Comparison of ENCODE assay signal across 15 cellular contexts in genomic region chr13:24152292-24153214, GRCh38.
"Had no signal": no experiment of that assay in that cellular context is flagged by ENCODE, and none has a peak within 500 bp of the region (broad histone marks: within the 10 kb centered on the region; RNA-seq: fewer than 3 reads in every experiment).

No MANE protein-coding gene starts in this region.

- H3K27me3 ChIP-seq: brain microvascular endothelial cell, esophagus muscularis mucosa, tibial artery had no signal

- H3K36me3 ChIP-seq: brain microvascular endothelial cell, esophagus muscularis mucosa, lower lobe of right lung, tibial artery had no signal

- H3K27ac ChIP-seq: brain microvascular endothelial cell, esophagus muscularis mucosa, lower lobe of right lung, tibial artery had no signal

- H3K9me3 Mint-ChIP-seq: activated CD4-positive, alpha-beta T cell treated with anti-CD3 and anti-CD28 coated beads, Interleukin-2, amount 10 ng/mL, durations not matched to agents 24 days and 14 days; naive thymus-derived CD8-positive, alpha-beta T cell; stimulated activated naive CD8-positive, alpha-beta T cell treated with anti-CD3 and anti-CD28 coated beads, Interleukin-15, Interleukin-2, amounts not matched to agents 100 ng/mL and 50 ng/mL, for 24 hours; WTC11 had no signal

- H3K4me3 ChIP-seq: esophagus muscularis mucosa, lower lobe of right lung, tibial artery had no signal

- H3K27ac Mint-ChIP-seq: activated CD4-positive, alpha-beta T cell treated with anti-CD3 and anti-CD28 coated beads, Interleukin-2, amount 10 ng/mL, durations not matched to agents 24 days and 14 days; stimulated activated naive CD8-positive, alpha-beta T cell treated with anti-CD3 and anti-CD28 coated beads, Interleukin-15, Interleukin-2, amounts not matched to agents 100 ng/mL and 50 ng/mL, for 24 hours; WTC11 had no signal

- H3K36me3 Mint-ChIP-seq: naive thymus-derived CD8-positive, alpha-beta T cell; WTC11 had no signal

- H3K4me3 Mint-ChIP-seq: activated CD4-positive, alpha-beta T cell treated with anti-CD3 and anti-CD28 coated beads, Interleukin-2, amount 10 ng/mL, durations not matched to agents 24 days and 14 days; stimulated activated naive CD8-positive, alpha-beta T cell treated with anti-CD3 and anti-CD28 coated beads, Interleukin-15, Interleukin-2, amounts not matched to agents 100 ng/mL and 50 ng/mL, for 24 hours; WTC11 had no signal

- H3K9me3 ChIP-seq: esophagus muscularis mucosa, lower lobe of right lung, tibial artery had no signal

- DNase-seq: activated CD4-positive, alpha-beta T cell treated with anti-CD3 and anti-CD28 coated beads, Interleukin-2, amount 10 ng/mL, durations not matched to agents 24 days and 14 days; activated CD8-positive, alpha-beta memory T cell treated with anti-CD3 and anti-CD28 coated beads for 24 hours; activated naive CD4-positive, alpha-beta T cell treated with anti-CD3 and anti-CD28 coated beads, Interleukin-2, amount 50 U/mL, for 16 hours; activated T-cell treated with anti-CD3 and anti-CD28 coated beads for 4 hours; brain microvascular endothelial cell; foreskin fibroblast; glutamatergic neuron; lower lobe of right lung; stimulated activated CD4-positive, alpha-beta T cell treated with anti-CD3 and anti-CD28 coated beads, Interleukin-4, amount 100 ng/mL, for 1 hour; stimulated activated CD8-positive, alpha-beta memory T cell treated with anti-CD3 and anti-CD28 coated beads, Interleukin-4, amount 100 ng/mL, for 48 hours; tibial artery had no signal

- ATAC-seq: lower lobe of right lung, WTC11 had no signal
